ENCODE assay signal across 32 cellular contexts in the genomic region with DNA sequence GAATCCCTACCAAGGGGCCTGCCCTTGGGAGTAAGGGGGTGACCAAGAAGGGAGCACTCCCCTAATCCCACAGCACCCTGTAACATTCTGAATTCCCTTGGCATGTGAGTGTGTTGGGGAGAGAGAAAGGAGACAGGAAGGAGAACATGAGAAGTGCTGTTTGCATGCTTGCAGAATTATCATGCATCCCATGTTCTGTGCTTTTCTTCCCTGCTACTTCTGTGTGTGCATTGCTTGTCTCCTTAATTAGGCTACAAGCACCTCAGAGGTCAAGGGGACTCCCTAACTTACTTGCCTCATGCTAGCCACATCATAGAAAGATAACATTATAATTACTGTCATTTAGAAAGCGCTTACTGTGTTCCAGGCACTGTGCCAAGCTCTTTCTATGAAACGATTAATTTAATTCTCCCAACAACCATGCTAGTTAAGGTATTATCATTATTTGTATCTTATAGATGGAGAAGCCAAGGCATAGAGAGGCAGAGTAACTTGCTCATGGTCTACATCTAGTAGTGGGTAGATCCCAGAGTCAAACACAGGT. TPM values are rescaled to one million over a fixed set of nuclear protein-coding genes. Genes with fewer than 3 reads are reported as not detected.
DNase-seq lines count a peak whose midpoint lies in the region; ATAC-seq and TF ChIP-seq lines count a peak whose summit lies in the region.
"Had no signal": no experiment of that assay in that cellular context is flagged by ENCODE, and none has a peak within 500 bp of the region (broad histone marks: within the 10 kb centered on the region; RNA-seq: fewer than 3 reads in every experiment).

No MANE protein-coding gene starts in this region.

- CTCF ChIA-PET in HEK293 (lab: Yijun Ruan, JAX), result interaction anchor here (1.2 kb wide), 1 partner anchor 10 kb away, joined by 4 read pairs; no protein-coding TSS in a partner anchor
- CTCF ChIA-PET in Panc1 (lab: Charles Lee), result no interaction called here

- no peak overlapping the region for H3K27ac Mint-ChIP-seq in neural progenitor cell
- H3K27ac Mint-ChIP-seq: activated naive CD4-positive, alpha-beta T cell treated with anti-CD3 and anti-CD28 coated beads, Interleukin-2, amount 50 U/mL, for 24 hours; CD4-positive, alpha-beta T cell; nephron progenitor cell; stimulated activated naive B cell treated with anti-CD40 and anti-IgM and Interleukin-4, amounts not matched to agents 10 μg/mL and 1 μg/mL and 100 μg/mL, for 72 hours had no signal

- peaks cover 19% of the 10 kb centered on the region for H3F3A ChIP-seq in neural progenitor cell (ENCODE audit: low read depth)

- peaks cover 6% of the 10 kb centered on the region for H3K9me3 Mint-ChIP-seq in neural progenitor cell
- H3K9me3 Mint-ChIP-seq: activated naive CD4-positive, alpha-beta T cell treated with anti-CD3 and anti-CD28 coated beads, Interleukin-2, amount 50 U/mL, for 24 hours had no signal

- in situ Hi-C loops in Panc1 (cut with HindIII; ENCODE audit: low pct_unique_long_range_greater_than_20kb, low sequenced_read_pairs), result no loop called here

- peaks cover 12% of the 10 kb centered on the region for H3K36me3 Mint-ChIP-seq in neural progenitor cell
- H3K36me3 Mint-ChIP-seq: stimulated activated naive B cell treated with anti-CD40 and anti-IgM and Interleukin-4, amounts not matched to agents 10 μg/mL and 1 μg/mL and 100 μg/mL, for 72 hours had no signal

- H3K27me3 Mint-ChIP-seq in neural progenitor cell (ENCODE audit: insufficient read depth, low read depth), result peaks cover 2% of the 10 kb centered on the region

- H3K36me3 ChIP-seq in HEK293 (ENCODE audit: control insufficient read depth in 2 of 2, insufficient read depth in 1 of 2, low read length in 2 of 2) (no peaks in the 10 kb centered on the region), Panc1 (ENCODE audit: control insufficient read depth, insufficient read depth, low read length) (no peaks in the 10 kb centered on the region), neural progenitor cell (no peaks in the 10 kb centered on the region)
- H3K36me3 ChIP-seq: ovary, Peyer's patch, upper lobe of right lung had no signal

- ATAC-seq in Panc1, result peak; percentile 59
- ATAC-seq: GM12878; stimulated activated naive B cell treated with anti-CD40 and anti-IgM and Interleukin-4, amounts not matched to agents 10 μg/mL and 1 μg/mL and 100 μg/mL, for 72 hours; upper lobe of right lung had no signal

- H3K4me3 ChIP-seq in HEK293 (ENCODE audit: low read depth, low read length), result no peak overlapping the region
- no peak overlapping the region for H3K4me3 ChIP-seq in Panc1 (ENCODE audit: low read depth in 2 of 2, low read length in 2 of 2)
- H3K4me3 ChIP-seq in neural progenitor cell, result no peak overlapping the region
- H3K4me3 ChIP-seq: GM12878, ovary, Peyer's patch, skin epidermis, upper lobe of right lung had no signal

- peaks cover 39% of the 10 kb centered on the region for H4K20me1 ChIP-seq in neural progenitor cell (ENCODE audit: low read depth)

- H3K79me2 ChIP-seq in neural progenitor cell (ENCODE audit: low read depth), result peaks cover 89% of the 10 kb centered on the region

- peak overlapping the region; percentile 7 for H3K4me2 ChIP-seq in neural progenitor cell

- H3K9me3 ChIP-seq in HEK293 (ENCODE audit: control insufficient read depth, insufficient read depth, low read depth, low read length) (no peaks in the 10 kb centered on the region), Panc1 (ENCODE audit: control insufficient read depth, insufficient read depth, low read depth, low read length) (no peaks in the 10 kb centered on the region), neural progenitor cell (ENCODE audit: low read depth) (no peaks in the 10 kb centered on the region)
- H3K9me3 ChIP-seq: ovary, Peyer's patch, upper lobe of right lung had no signal

- no peak overlapping the region for H3K9ac ChIP-seq in neural progenitor cell

- no peak overlapping the region for H2AFZ ChIP-seq in neural progenitor cell (replicated peaks)

- H3K27me3 ChIP-seq in Panc1 (ENCODE audit: control insufficient read depth, insufficient read depth, low read length) (no peaks in the 10 kb centered on the region), neural progenitor cell (no peaks in the 10 kb centered on the region)
- H3K27me3 ChIP-seq: ovary, Peyer's patch, upper lobe of right lung had no signal

- H3K27ac ChIP-seq in HEK293 (ENCODE audit: extremely low read depth, low read depth, low read length) (no peak overlapping the region), Panc1 (ENCODE audit: low read length) (peak overlapping the region; percentile 32), neural progenitor cell (peak overlapping the region; percentile 22)
- H3K27ac ChIP-seq: ovary, Peyer's patch, skin epidermis, upper lobe of right lung, VCaP had no signal

- intact Hi-C loops in Panc1 (cut with micrococcal nuclease; ENCODE audit: unreplicated experiment), result no loop called here

- TF ChIP-seq CTCF in HEK293 (tag by site-specific recombination; IDR thresholded peaks at IDR 0.05) (no peak), Panc1 (IDR thresholded peaks at IDR 0.05) (no peak), neural progenitor cell (IDR thresholded peaks at IDR 0.05) (no peak)

- H3K4me1 Mint-ChIP-seq in neural progenitor cell, result peaks cover 37% of the 10 kb centered on the region
- H3K4me1 Mint-ChIP-seq: activated naive CD4-positive, alpha-beta T cell treated with anti-CD3 and anti-CD28 coated beads, Interleukin-2, amount 50 U/mL, for 24 hours; nephron progenitor cell; stimulated activated naive B cell treated with anti-CD40 and anti-IgM and Interleukin-4, amounts not matched to agents 10 μg/mL and 1 μg/mL and 100 μg/mL, for 72 hours had no signal

- H3K4me1 ChIP-seq in HEK293 (ENCODE audit: control insufficient read depth, insufficient read depth, low read length), result peaks cover 14% of the 10 kb centered on the region
- peaks cover 63% of the 10 kb centered on the region for H3K4me1 ChIP-seq in Panc1 (ENCODE audit: control insufficient read depth, insufficient read depth, low read length)
- peaks cover 29% of the 10 kb centered on the region for H3K4me1 ChIP-seq in neural progenitor cell
- H3K4me1 ChIP-seq: upper lobe of right lung had no signal

- POLR2A ChIA-PET in HEK293 (lab: Yijun Ruan, JAX), result interaction anchor here (1.1 kb wide), 1 partner anchor 10 kb away, joined by 3 read pairs; no protein-coding TSS in a partner anchor
- POLR2A ChIA-PET in Panc1 (lab: Charles Lee), result no interaction called here

- DNase-seq in NCI-H1436 (lab: John Stamatoyannopoulos, UW), result peak; percentile 32
- no peak for DNase-seq in NCI-H1436 treated with DMSO at 0.1 percent for 48 hours (lab: John Stamatoyannopoulos, UW)
- DNase-seq in Panc1 (ENCODE audit: low read depth, low spot score), result no peak
- DNase-seq in neural progenitor cell (ENCODE audit: low spot score), result no peak
- DNase-seq in NCI-H524 treated with DMSO at 0.1 percent for 48 hours (lab: John Stamatoyannopoulos, UW), result no peak
- DNase-seq in cerebellar cortex (ENCODE audit: low spot score), result no peak
- DNase-seq in activated CD4-positive, alpha-beta T cell treated with anti-CD3 and anti-CD28 coated beads, Interleukin-2, amount 50 U/mL, for 1 hour, result no peak
- DNase-seq: 8988T; activated CD4-positive, alpha-beta T cell treated with anti-CD3 and anti-CD28 coated beads for 4 hours; amygdala; CD4-positive, alpha-beta T cell; effector CD8-positive, alpha-beta T cell; glutamatergic neuron; H7; KBM-7; NCI-H1092 treated with DMSO at 0.1 percent for 48 hours; NCI-H510A; nephron progenitor cell; ovary; Peyer's patch; SHP77 treated with DMSO at 0.1 percent for 48 hours; stimulated activated naive B cell treated with anti-CD40 and anti-IgM and Interleukin-4, amounts not matched to agents 10 μg/mL and 1 μg/mL and 100 μg/mL, for 72 hours; substantia nigra; SW 1271; T-helper 9 cell; upper lobe of right lung had no signal

- no TSS peak for BruUV-seq in Panc1 (replicated peaks; lab: Mats Ljungman, UMichigan)

- no peak overlapping the region for H3K4me3 Mint-ChIP-seq in neural progenitor cell
- H3K4me3 Mint-ChIP-seq: activated naive CD4-positive, alpha-beta T cell treated with anti-CD3 and anti-CD28 coated beads, Interleukin-2, amount 50 U/mL, for 24 hours; CD4-positive, alpha-beta T cell; nephron progenitor cell; stimulated activated naive B cell treated with anti-CD40 and anti-IgM and Interleukin-4, amounts not matched to agents 10 μg/mL and 1 μg/mL and 100 μg/mL, for 72 hours had no signal

TF ChIP-seq in HEK293, 187 proteins besides CTCF, POLR2A, EP300 and RAD21 (continues in another document):
- no peak for TF ChIP-seq ZNF426 (tag by site-specific recombination; IDR thresholded peaks at IDR 0.05)
- TF ChIP-seq BCL6B (tag by site-specific recombination; IDR thresholded peaks at IDR 0.05), result peak; percentile 81
- 0 out of 2 replicates have a peak, but pooled peaks have one; percentile 17 for TF ChIP-seq ZBTB17 (tag by site-specific recombination; IDR thresholded peaks at IDR 0.05)
- TF ChIP-seq HOXD13 (CRISPR knock-in tag; IDR thresholded peaks at IDR 0.05; ENCODE audit: borderline replicate concordance), result no peak
- peak; percentile 36; the same call in 1 of the 2 replicates for TF ChIP-seq GLI2 (tag by site-specific recombination; IDR thresholded peaks at IDR 0.05; ENCODE audit: borderline replicate concordance, low read depth)
- peak; percentile 50; the same call in 1 of the 2 replicates for TF ChIP-seq PRDM1 (tag by site-specific recombination; IDR thresholded peaks at IDR 0.05)
- TF ChIP-seq ZNF626 (tag by site-specific recombination; IDR thresholded peaks at IDR 0.05), result no peak
- peak; percentile 16; the same call in 1 of the 2 replicates for TF ChIP-seq ZBTB48 (tag by site-specific recombination; IDR thresholded peaks at IDR 0.05)

RNA-seq across cellular contexts. Expression of gene NOS1AP, which starts 11.1 kb away (rescaled TPM):
- 27.9 TPM for total RNA-seq in Panc1 (2021; ENCODE audit: unreplicated experiment)
- 20.0 TPM for polyA plus RNA-seq in Panc1 (2012; ENCODE audit: insufficient read length)
- 2.4 and 5.9 TPM in 2 replicates for total RNA-seq in neural progenitor cell (ENCODE audit: low replicate concordance)
- total RNA-seq: CD4-positive, alpha-beta T cell had no signal

RNA-seq across cellular contexts. Expression of gene OLFML2B, which starts 56.9 kb away (rescaled TPM):
- total RNA-seq in Panc1 (2021; ENCODE audit: unreplicated experiment) (1.5 TPM), neural progenitor cell (ENCODE audit: low replicate concordance) (1.3 and 3.0 TPM in 2 replicates)
- polyA plus RNA-seq in Panc1 (2012; ENCODE audit: insufficient read length), result 2.7 TPM
- total RNA-seq: activated CD8-positive, alpha-beta memory T cell treated with anti-CD3 and anti-CD28 coated beads for 36 hours; GM12878 had no signal
- polyA plus RNA-seq: GM12878 had no signal
